10 cellular contexts compared by ENCODE assay signal in genomic region chr18:48293954-48294893, GRCh38.
DNase-seq lines count a peak whose midpoint lies in the region; ATAC-seq and TF ChIP-seq lines count a peak whose summit lies in the region.
"Had no signal": no experiment of that assay in that cellular context is flagged by ENCODE, and none has a peak within 500 bp of the region (broad histone marks: within the 10 kb centered on the region; RNA-seq: fewer than 3 reads in every experiment).

No MANE protein-coding gene starts in this region.

- H3K4me3 ChIP-seq in BE2C (ENCODE audit: low read depth, low read length) (no peak overlapping the region), NB4 (ENCODE audit: low read depth, low read length) (no peak overlapping the region), transverse colon (no peak overlapping the region)

- no peaks in the 10 kb centered on the region for H3K27me3 ChIP-seq in BE2C
- H3K27me3 ChIP-seq in foreskin keratinocyte: peaks cover 2% of the 10 kb centered on the region
- no peaks in the 10 kb centered on the region for H3K27me3 ChIP-seq in transverse colon

- no peak for TF ChIP-seq POLR2A in NB4 (IDR thresholded peaks at IDR 0.05; ENCODE audit: extremely low read depth, insufficient read length)
- TF ChIP-seq POLR2A in transverse colon (IDR thresholded peaks at IDR 0.05): no peak

- WGBS in transverse colon (ENCODE audit: low coverage in 1 of 2), 2 donors: 72 to 77% methylated on average over 8 to 16 of the region's 16 CpGs

- in situ Hi-C loops in transverse colon (cut with MboI; ENCODE audit: low pct_ligation_motif_present in 1 of 4, low pct_unique_long_range_greater_than_20kb in 1 of 4, low sequenced_read_pairs in 3 of 4): no loop called here

- H3K4me1 ChIP-seq in BE2C (peaks cover 9% of the 10 kb centered on the region), foreskin keratinocyte (peaks cover 4% of the 10 kb centered on the region), transverse colon (no peaks in the 10 kb centered on the region)

- no peak for TF ChIP-seq CTCF in BE2C (IDR thresholded peaks at IDR 0.05; ENCODE audit: low read depth, low read length)
- no peak for TF ChIP-seq CTCF in NB4 (IDR thresholded peaks at IDR 0.05; ENCODE audit: low read depth, low read length)
- TF ChIP-seq CTCF in foreskin keratinocyte (conservative IDR thresholded peaks at IDR 0.05): no peak
- TF ChIP-seq CTCF in transverse colon (IDR thresholded peaks at IDR 0.05): no peak

- H3K27ac ChIP-seq in foreskin keratinocyte (no peak overlapping the region), transverse colon (no peak overlapping the region)

- H3K36me3 ChIP-seq in BE2C (no peaks in the 10 kb centered on the region), transverse colon (no peaks in the 10 kb centered on the region)

- TF ChIP-seq EP300 in transverse colon (IDR thresholded peaks at IDR 0.05; ENCODE audit: low read depth): no peak

- DNase-seq in BE2C (peak; percentile 46), NB4 (ENCODE audit: low read depth) (peak; percentile 76), NCI-H526 (lab: John Stamatoyannopoulos, UW) (peak; percentile 69 to 92), foreskin keratinocyte (peak in 1 of 2 donors; percentile 31), transverse colon (no peak), NOMO-1 treated with dmso at 0.1 percent for 144 hours (lab: John Stamatoyannopoulos, UW; ENCODE audit: unreplicated experiment) (no peak)
- DNase-seq: activated B cell treated with CpG ODN at 0.5 μM for 24 hours; activated naive CD8-positive, alpha-beta T cell treated with anti-CD3 and anti-CD28 coated beads, Interleukin-2, amount 10 ng/mL, durations not matched to agents 7 days and 5 days had no signal

- H3K9me3 ChIP-seq in BE2C: no peaks in the 10 kb centered on the region
- no peaks in the 10 kb centered on the region for H3K9me3 ChIP-seq in transverse colon

- peak; percentile 72 for ATAC-seq in foreskin keratinocyte
- ATAC-seq in HG02840 (IDR thresholded peaks at IDR 0.05; ENCODE audit: low FRiP score, unreplicated experiment): no peak
- ATAC-seq in GM19035 (IDR thresholded peaks at IDR 0.05; ENCODE audit: unreplicated experiment): no peak

- intact Hi-C loops in transverse colon (cut with DNase I; ENCODE audit: low total_unique reads): no loop called here

Comparison
In these comparisons a context has a peak if more than half of its experiments do, and no peak if none do; other contexts are left out.
1. DNase-seq: peak in BE2C (single experiment), NB4 (single experiment) and NCI-H526 (2 of 2); none in transverse colon (single experiment) and NOMO-1 treated with dmso at 0.1 percent for 144 hours (single experiment).